ENCODE assay signal across 21 cellular contexts in the genomic region with DNA sequence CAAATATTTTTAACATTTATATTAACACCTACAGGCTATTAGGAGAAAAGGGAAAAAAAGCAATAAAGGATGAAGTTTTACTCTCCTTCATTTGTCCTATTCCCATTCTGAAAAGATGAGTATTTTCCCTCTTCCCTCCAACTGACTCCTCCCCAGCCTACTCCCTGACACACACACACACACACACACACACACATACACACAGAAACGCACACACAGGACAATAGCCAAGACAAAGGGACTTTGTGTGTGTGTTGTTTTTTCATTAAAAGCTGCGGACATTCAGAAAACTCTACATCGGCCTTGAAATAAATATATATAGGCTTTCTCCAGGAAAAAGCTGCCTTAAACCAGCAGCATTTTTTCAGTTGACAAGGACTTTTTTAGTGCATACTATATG.
DNase-seq lines count a peak whose midpoint lies in the region; ATAC-seq and TF ChIP-seq lines count a peak whose summit lies in the region.
"Had no signal": no experiment of that assay in that cellular context is flagged by ENCODE, and none has a peak within 500 bp of the region (broad histone marks: within the 10 kb centered on the region; RNA-seq: fewer than 3 reads in every experiment).

No MANE protein-coding gene starts in this region.

- intact Hi-C loops in dorsolateral prefrontal cortex (cut with DNase I) (no loop called here), body of pancreas (cut with DNase I) (no loop called here)

- ATAC-seq in HG02759 (IDR thresholded peaks at IDR 0.05; ENCODE audit: unreplicated experiment) (no peak), body of pancreas (no peak)
- ATAC-seq: CD8-positive, alpha-beta T cell; GM12878 had no signal

- DNase-seq in dorsolateral prefrontal cortex (peak in 1 of 10 donors; percentile 41), medulla oblongata (ENCODE audit: extremely low spot score) (peak; percentile 74), pons (ENCODE audit: low spot score) (peak; percentile 89), DMS153 (lab: John Stamatoyannopoulos, UW) (no peak), body of pancreas (no peak), NCI-H748 treated with DMSO at 0.1 percent for 48 hours (lab: John Stamatoyannopoulos, UW) (no peak)
- DNase-seq: 8988T; ACHN; Caco-2; Calu3; CD4-positive, alpha-beta T cell; CD8-positive, alpha-beta T cell; DMS53; DMS79; DND-41; EL; GDM1 had no signal

- no peak for TF ChIP-seq POLR2A in body of pancreas (IDR thresholded peaks at IDR 0.05)

- TF ChIP-seq CTCF in dorsolateral prefrontal cortex (IDR thresholded peaks at IDR 0.05 in 54 of 56, conservative IDR thresholded peaks at IDR 0.05 in 2 of 56; ENCODE audit: low read depth in 1 of 56, partially characterized antibody in 56 of 56), result peak in 1 of 56 donors; percentile 13
- no peak for TF ChIP-seq CTCF in body of pancreas (IDR thresholded peaks at IDR 0.05)

- H3K36me3 ChIP-seq in body of pancreas (replicated peaks in 1 of 2; ENCODE audit: insufficient read depth in 1 of 2, low read depth in 2 of 2), result no peaks in the 10 kb centered on the region

- H3K27me3 ChIP-seq in dorsolateral prefrontal cortex (no peaks in the 10 kb centered on the region), body of pancreas (no peaks in the 10 kb centered on the region)
- H3K27me3 ChIP-seq: BLaER1 treated with 17β-estradiol and CSF1 and Interleukin-3, amounts not matched to agents 10 nM and 100 nM had no signal

- 90 to 98% methylated on average over 3 of the region's 3 CpGs for WGBS in body of pancreas, 2 donors

- H3K27ac ChIP-seq in dorsolateral prefrontal cortex (peak overlapping the region in 37 of 59 donors; percentile 2 to 79 (median 59)), body of pancreas (no peak overlapping the region)
- H3K27ac ChIP-seq: BLaER1 treated with 17β-estradiol and CSF1 and Interleukin-3, amounts not matched to agents 10 nM and 100 nM; C4-2B had no signal

- H3K9me3 ChIP-seq in body of pancreas, result no peaks in the 10 kb centered on the region

- no peaks in the 10 kb centered on the region for H3K4me1 ChIP-seq in body of pancreas
- H3K4me1 ChIP-seq: BLaER1 treated with 17β-estradiol and CSF1 and Interleukin-3, amounts not matched to agents 10 nM and 100 nM; Caco-2 had no signal

- peak overlapping the region in 14 of 59 donors; percentile 5 to 41 (median 21) for H3K4me3 ChIP-seq in dorsolateral prefrontal cortex
- H3K4me3 ChIP-seq in body of pancreas, result no peak overlapping the region
- H3K4me3 ChIP-seq: BLaER1 treated with 17β-estradiol and CSF1 and Interleukin-3, amounts not matched to agents 10 nM and 100 nM; GM12878 had no signal

Comparison
In these comparisons a context has a peak if more than half of its experiments do, and no peak if none do; other contexts are left out.
1. DNase-seq: peak in medulla oblongata (single experiment) and pons (single experiment); none in DMS153 (single experiment), body of pancreas (0 of 4) and NCI-H748 treated with DMSO at 0.1 percent for 48 hours (single experiment).
2. H3K27ac ChIP-seq: peak in dorsolateral prefrontal cortex (37 of 59); none in body of pancreas (0 of 4).